1 cellular context compared by ENCODE assay signal in the genomic region with DNA sequence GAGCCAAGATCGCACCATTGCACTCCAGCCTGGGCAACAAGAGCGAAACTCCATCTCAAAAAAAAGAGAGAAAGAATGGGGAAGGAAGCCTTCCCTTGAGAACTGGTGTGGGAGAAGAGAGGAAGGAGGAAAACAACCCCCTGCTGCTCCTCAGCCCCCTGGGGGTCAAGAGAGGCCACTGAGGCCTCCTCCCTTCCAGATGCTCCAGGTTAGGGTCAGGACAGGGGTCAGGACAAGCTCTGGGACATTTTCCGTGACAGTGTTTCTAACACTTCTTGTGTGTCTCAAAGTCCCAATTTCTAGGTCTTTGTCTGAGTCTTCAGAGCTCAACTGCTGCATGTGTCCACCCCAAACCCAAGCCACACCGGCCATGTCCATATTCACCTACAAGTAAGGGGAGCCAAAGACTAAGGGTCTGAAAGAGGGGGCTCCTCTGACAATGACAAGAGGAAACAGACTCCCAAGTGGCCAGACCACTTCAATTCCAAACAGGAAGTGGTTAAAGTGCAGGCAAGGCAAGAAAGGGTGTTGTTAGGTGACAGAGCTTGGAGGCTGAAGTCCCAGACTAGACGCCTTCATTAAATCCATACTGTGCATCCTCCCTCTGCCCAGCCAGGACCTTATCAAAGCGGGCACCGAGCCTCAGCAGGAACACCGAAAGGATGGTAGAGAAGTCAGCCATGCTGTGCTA.
TF ChIP-seq lines count a peak whose summit lies in the region.

No MANE protein-coding gene starts in this region.

TF ChIP-seq in H1, 55 proteins besides CTCF, POLR2A, EP300 and RAD21:
- TF ChIP-seq BCL11A (IDR thresholded peaks at IDR 0.05; ENCODE audit: low read depth in 2 of 2, low read length in 2 of 2) (no peak), PHF8 (conservative IDR thresholded peaks at IDR 0.05; ENCODE audit: low read depth, low read length) (no peak), SP2 (IDR thresholded peaks at IDR 0.05; ENCODE audit: low read length) (no peak), NANOG (IDR thresholded peaks at IDR 0.05; ENCODE audit: insufficient read depth, low read depth, low read length, poor library complexity, severe bottlenecking) (no peak), SUZ12 (IDR thresholded peaks at IDR 0.05; ENCODE audit: low read length) (no peak), BACH1 (IDR thresholded peaks at IDR 0.05; ENCODE audit: low read length) (no peak), USF2 (IDR thresholded peaks at IDR 0.05; ENCODE audit: low read length) (no peak), SP4 (IDR thresholded peaks at IDR 0.05; ENCODE audit: low read length) (no peak), HDAC2 (IDR thresholded peaks at IDR 0.05; ENCODE audit: borderline replicate concordance in 1 of 2, low read depth in 2 of 2, low read length in 2 of 2) (no peak), SAP30 (IDR thresholded peaks at IDR 0.05; ENCODE audit: insufficient read depth, insufficient replicate concordance, low read length) (no peak), CTBP2 (IDR thresholded peaks at IDR 0.05; ENCODE audit: borderline replicate concordance, insufficient read depth, insufficient read length, low read length) (no peak)
